Comparison of ENCODE assay signal across 13 cellular contexts in the genomic region with DNA sequence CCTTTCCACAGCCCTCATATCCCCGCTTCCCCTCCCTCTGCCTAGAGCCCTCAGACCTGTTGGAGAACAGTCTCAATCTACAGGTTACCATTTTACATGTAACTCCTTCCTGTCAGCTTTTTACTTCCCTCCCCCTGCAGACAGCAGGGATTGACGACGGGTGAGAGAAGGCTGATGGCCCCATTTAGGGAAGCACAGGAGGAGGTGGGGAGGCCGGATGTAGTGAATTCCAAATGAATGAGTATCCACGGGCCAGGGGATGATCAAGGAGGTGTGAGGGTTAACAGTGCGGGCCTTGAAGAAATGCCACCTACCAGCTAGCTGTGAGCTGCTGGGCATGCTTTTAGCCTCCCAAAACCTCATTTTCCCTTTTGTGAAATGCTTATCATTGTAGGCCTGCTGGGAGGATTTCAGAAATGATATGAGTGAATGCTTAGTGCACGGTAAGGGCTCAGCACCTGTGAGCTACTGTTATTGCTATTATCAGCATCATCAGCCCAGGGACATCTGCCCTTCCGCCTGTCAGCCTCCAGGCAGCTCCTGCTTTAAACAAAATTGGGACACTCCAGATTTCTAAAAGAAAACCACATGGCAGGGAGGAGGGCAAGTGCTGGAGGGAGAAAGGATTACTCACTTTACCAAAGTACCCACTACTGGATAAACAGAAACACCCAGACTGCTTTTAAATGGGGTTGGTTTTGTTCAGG. TPM values are rescaled to one million over a fixed set of nuclear protein-coding genes. Genes with fewer than 3 reads are reported as not detected.
DNase-seq lines count a peak whose midpoint lies in the region; ATAC-seq and TF ChIP-seq lines count a peak whose summit lies in the region.
"Had no signal": no experiment of that assay in that cellular context is flagged by ENCODE, and none has a peak within 500 bp of the region (broad histone marks: within the 10 kb centered on the region; RNA-seq: fewer than 3 reads in every experiment).

No MANE protein-coding gene starts in this region.

- POLR2A ChIA-PET in activated CD4-positive, alpha-beta T cell treated with anti-CD3 and anti-CD28 coated beads for 36 hours (lab: Charles Lee), result no interaction called here

- peak overlapping the region; percentile 66 for H3K27ac ChIP-seq in RWPE2 (ENCODE audit: poor library complexity, severe bottlenecking)

- no peak for ATAC-seq in activated CD8-positive, alpha-beta memory T cell treated with anti-CD3 and anti-CD28 coated beads, Interleukin-2, amount 10 ng/mL, durations not matched to agents 7 days and 5 days
- ATAC-seq in RWPE2 (ENCODE audit: low read depth) (peak; percentile 79), HG03442 (IDR thresholded peaks at IDR 0.05; ENCODE audit: unreplicated experiment) (no peak), Right ventricle myocardium superior (ENCODE audit: poor library complexity) (no peak)
- ATAC-seq in activated CD4-positive, alpha-beta T cell treated with anti-CD3 and anti-CD28 coated beads for 36 hours, result no peak

- H3K27me3 ChIP-seq in RWPE2 (ENCODE audit: insufficient read depth, poor library complexity, severe bottlenecking), result no peaks in the 10 kb centered on the region

- no peak overlapping the region for H3K4me3 ChIP-seq in RWPE2 (ENCODE audit: severe bottlenecking)
- H3K4me3 ChIP-seq in fibroblast of pulmonary artery (replicated peaks; ENCODE audit: low read depth, low read length), result no peak overlapping the region

- CTCF ChIA-PET in activated CD8-positive, alpha-beta memory T cell treated with anti-CD3 and anti-CD28 coated beads, Interleukin-2, amount 10 ng/mL, durations not matched to agents 7 days and 5 days (lab: Charles Lee), result interaction anchor here (1.0 kb wide), 1 partner anchor 9 kb away, joined by 3 read pairs; no protein-coding TSS in a partner anchor
- CTCF ChIA-PET in activated CD4-positive, alpha-beta T cell treated with anti-CD3 and anti-CD28 coated beads for 36 hours (lab: Charles Lee), result no interaction called here

- H3K9me3 Mint-ChIP-seq in activated CD8-positive, alpha-beta memory T cell treated with anti-CD3 and anti-CD28 coated beads, Interleukin-2, amount 10 ng/mL, durations not matched to agents 7 days and 5 days (ENCODE audit: low read depth), result no peaks in the 10 kb centered on the region
- no peaks in the 10 kb centered on the region for H3K9me3 Mint-ChIP-seq in type B pancreatic cell
- no peaks in the 10 kb centered on the region for H3K9me3 Mint-ChIP-seq in activated CD4-positive, alpha-beta T cell treated with anti-CD3 and anti-CD28 coated beads for 36 hours (ENCODE audit: low read depth)

- H3K36me3 Mint-ChIP-seq in activated CD8-positive, alpha-beta memory T cell treated with anti-CD3 and anti-CD28 coated beads, Interleukin-2, amount 10 ng/mL, durations not matched to agents 7 days and 5 days, result no peaks in the 10 kb centered on the region
- H3K36me3 Mint-ChIP-seq in type B pancreatic cell, result no peaks in the 10 kb centered on the region
- no peaks in the 10 kb centered on the region for H3K36me3 Mint-ChIP-seq in activated CD4-positive, alpha-beta T cell treated with anti-CD3 and anti-CD28 coated beads for 36 hours (ENCODE audit: low read depth)
- H3K36me3 Mint-ChIP-seq: IgD-negative memory B cell had no signal

- TF ChIP-seq CTCF in RWPE2 (IDR thresholded peaks at IDR 0.05; ENCODE audit: poor library complexity, severe bottlenecking), result no peak
- TF ChIP-seq CTCF in fibroblast of pulmonary artery (IDR thresholded peaks at IDR 0.05; ENCODE audit: low read length, missing control alignments), result no peak
- TF ChIP-seq CTCF in type B pancreatic cell (conservative IDR thresholded peaks at IDR 0.05), result no peak

- peaks cover 10% of the 10 kb centered on the region for H3K27me3 Mint-ChIP-seq in activated CD8-positive, alpha-beta memory T cell treated with anti-CD3 and anti-CD28 coated beads, Interleukin-2, amount 10 ng/mL, durations not matched to agents 7 days and 5 days
- peaks cover 7% of the 10 kb centered on the region for H3K27me3 Mint-ChIP-seq in type B pancreatic cell
- H3K27me3 Mint-ChIP-seq in activated CD4-positive, alpha-beta T cell treated with anti-CD3 and anti-CD28 coated beads for 36 hours, result peaks cover 2% of the 10 kb centered on the region

- no peak overlapping the region for H3K27ac Mint-ChIP-seq in activated CD8-positive, alpha-beta memory T cell treated with anti-CD3 and anti-CD28 coated beads, Interleukin-2, amount 10 ng/mL, durations not matched to agents 7 days and 5 days
- no peak overlapping the region for H3K27ac Mint-ChIP-seq in type B pancreatic cell
- no peak overlapping the region for H3K27ac Mint-ChIP-seq in activated CD4-positive, alpha-beta T cell treated with anti-CD3 and anti-CD28 coated beads for 36 hours
- H3K27ac Mint-ChIP-seq: IgD-negative memory B cell had no signal

- H3K4me1 Mint-ChIP-seq in activated CD8-positive, alpha-beta memory T cell treated with anti-CD3 and anti-CD28 coated beads, Interleukin-2, amount 10 ng/mL, durations not matched to agents 7 days and 5 days, result no peaks in the 10 kb centered on the region
- peaks cover 4% of the 10 kb centered on the region for H3K4me1 Mint-ChIP-seq in type B pancreatic cell (ENCODE audit: unreplicated experiment)
- peaks cover 4% of the 10 kb centered on the region for H3K4me1 Mint-ChIP-seq in activated CD4-positive, alpha-beta T cell treated with anti-CD3 and anti-CD28 coated beads for 36 hours
- H3K4me1 Mint-ChIP-seq: IgD-negative memory B cell had no signal

- DNase-seq in activated CD8-positive, alpha-beta memory T cell treated with anti-CD3 and anti-CD28 coated beads, Interleukin-2, amount 10 ng/mL, durations not matched to agents 7 days and 5 days, result peak; percentile 31
- no peak for DNase-seq in activated CD8-positive, alpha-beta memory T cell treated with anti-CD3 and anti-CD28 coated beads, Interleukin-2, amount 50 U/mL, for 4 hours
- DNase-seq in RWPE2 (ENCODE audit: low spot score) (no peak), fibroblast of pulmonary artery (ENCODE audit: low read depth) (peak; percentile 46), type B pancreatic cell (ENCODE audit: extremely low spot score, unreplicated experiment) (peak; percentile 31), Right ventricle myocardium superior (no peak)
- DNase-seq in activated CD4-positive, alpha-beta T cell treated with anti-CD3 and anti-CD28 coated beads for 36 hours, result no peak
- DNase-seq: activated gamma-delta T cell treated with Interleukin-2 at 50 U/mL for 16 hours, kidney, NCI-H446 treated with DMSO at 0.1 percent for 48 hours, occipital lobe had no signal

- no peaks in the 10 kb centered on the region for H3K9me3 ChIP-seq in RWPE2 (ENCODE audit: severe bottlenecking)

- H3K4me3 Mint-ChIP-seq in activated CD8-positive, alpha-beta memory T cell treated with anti-CD3 and anti-CD28 coated beads, Interleukin-2, amount 10 ng/mL, durations not matched to agents 7 days and 5 days, result no peak overlapping the region
- H3K4me3 Mint-ChIP-seq in type B pancreatic cell, result no peak overlapping the region
- H3K4me3 Mint-ChIP-seq in activated CD4-positive, alpha-beta T cell treated with anti-CD3 and anti-CD28 coated beads for 36 hours, result no peak overlapping the region
- H3K4me3 Mint-ChIP-seq: IgD-negative memory B cell had no signal

- peaks cover 38% of the 10 kb centered on the region for H3K4me1 ChIP-seq in RWPE2 (ENCODE audit: insufficient read depth, poor library complexity, severe bottlenecking)

- no peaks in the 10 kb centered on the region for H3K36me3 ChIP-seq in RWPE2 (ENCODE audit: low read depth)

- intact Hi-C loops in activated CD4-positive, alpha-beta T cell treated with anti-CD3 and anti-CD28 coated beads for 36 hours (cut with DNase I, micrococcal nuclease), result loop anchor here in 1 of 2 experiments (10.0 kb wide), 1 partner anchor 288 kb away; no protein-coding TSS in a partner anchor
- intact Hi-C loops in Right ventricle myocardium superior (cut with DNase I), result no loop called here

RNA-seq across cellular contexts. Expression of a gene that starts 6.5 kb away (rescaled TPM):
- total RNA-seq in activated CD8-positive, alpha-beta memory T cell treated with anti-CD3 and anti-CD28 coated beads, Interleukin-2, amount 10 ng/mL, durations not matched to agents 7 days and 5 days, result under 1 TPM; 0.23 to 0.28 TPM
- total RNA-seq in type B pancreatic cell (ENCODE audit: low replicate concordance), result 10.1 and 14.4 TPM in 2 replicates
- total RNA-seq in activated CD4-positive, alpha-beta T cell treated with anti-CD3 and anti-CD28 coated beads for 36 hours, result under 1 TPM; 0.04 to 0.09 TPM
- 10.0 TPM for total RNA-seq in Right ventricle myocardium superior

RNA-seq across cellular contexts. Expression of a gene that starts 57.6 kb away (rescaled TPM):
- 100 to 1,000 TPM; 131 to 162 TPM for total RNA-seq in activated CD8-positive, alpha-beta memory T cell treated with anti-CD3 and anti-CD28 coated beads, Interleukin-2, amount 10 ng/mL, durations not matched to agents 7 days and 5 days
- total RNA-seq in type B pancreatic cell (ENCODE audit: low replicate concordance) (132 and 141 TPM in 2 replicates), Right ventricle myocardium superior (93.8 TPM)
- total RNA-seq in activated CD4-positive, alpha-beta T cell treated with anti-CD3 and anti-CD28 coated beads for 36 hours, result 100 to 1,000 TPM; 132 to 150 TPM

Comparison
In these comparisons a context has a peak if more than half of its experiments do, and no peak if none do; other contexts are left out.
1. DNase-seq: peak in activated CD8-positive, alpha-beta memory T cell treated with anti-CD3 and anti-CD28 coated beads, Interleukin-2, amount 10 ng/mL, durations not matched to agents 7 days and 5 days (single experiment), fibroblast of pulmonary artery (single experiment) and type B pancreatic cell (single experiment); none in activated CD8-positive, alpha-beta memory T cell treated with anti-CD3 and anti-CD28 coated beads, Interleukin-2, amount 50 U/mL, for 4 hours (single experiment), RWPE2 (single experiment), activated CD4-positive, alpha-beta T cell treated with anti-CD3 and anti-CD28 coated beads for 36 hours (single experiment) and Right ventricle myocardium superior (single experiment).